ENCODE assay signal across 9 cellular contexts in genomic region chr18:79523738-79524180, GRCh38.
DNase-seq lines count a peak whose midpoint lies in the region; ATAC-seq and TF ChIP-seq lines count a peak whose summit lies in the region.
"Had no signal": no experiment of that assay in that cellular context is flagged by ENCODE, and none has a peak within 500 bp of the region (broad histone marks: within the 10 kb centered on the region; RNA-seq: fewer than 3 reads in every experiment).

No MANE protein-coding gene starts in this region.

- peaks cover 33% of the 10 kb centered on the region for H3K36me3 Mint-ChIP-seq in activated T-helper 2 cell treated with anti-CD3 and anti-CD28 coated beads, Interferon-gamma antibody, Interleukin-2, Interleukin-4, amounts not matched to agents 10 μg/mL and 5 μg/mL and 100 μg/mL, durations not matched to agents 14 hours and 24 hours and 36 hours (ENCODE audit: low read depth)

- no TSS peak for BruUV-seq in PC-3 (replicated peaks; lab: Mats Ljungman, UMichigan)

- H3K27me3 ChIP-seq in spleen (replicated peaks in 1 of 7) = no peaks in the 10 kb centered on the region
- no peaks in the 10 kb centered on the region for H3K27me3 ChIP-seq in PC-3 (ENCODE audit: low read length)
- H3K27me3 ChIP-seq: pancreas had no signal

- H3K9ac ChIP-seq in PC-3 (ENCODE audit: low read length) = no peak overlapping the region

- POLR2A ChIA-PET in PC-3 (lab: Charles Lee; ENCODE audit: unreplicated experiment) = no interaction called here

- H3K4me1 Mint-ChIP-seq in activated T-helper 2 cell treated with anti-CD3 and anti-CD28 coated beads, Interferon-gamma antibody, Interleukin-2, Interleukin-4, amounts not matched to agents 10 μg/mL and 5 μg/mL and 100 μg/mL, durations not matched to agents 14 hours and 24 hours and 36 hours (ENCODE audit: low read depth) = peaks cover 56% of the 10 kb centered on the region

- H3K4me3 ChIP-seq in spleen (peak overlapping the region in 4 of 8 donors; percentile 19 to 61 (median 23)), PC-3 (ENCODE audit: low read length) (no peak overlapping the region)
- H3K4me3 ChIP-seq: pancreas had no signal

- H3K36me3 ChIP-seq in spleen (peaks cover 0 to 21% (median 14%) of the 10 kb centered on the region in 6 donors), PC-3 (ENCODE audit: low read depth, low read length) (no peaks in the 10 kb centered on the region)
- H3K36me3 ChIP-seq: pancreas had no signal

- peak overlapping the region; percentile 98 for H3K27ac Mint-ChIP-seq in activated T-helper 2 cell treated with anti-CD3 and anti-CD28 coated beads, Interferon-gamma antibody, Interleukin-2, Interleukin-4, amounts not matched to agents 10 μg/mL and 5 μg/mL and 100 μg/mL, durations not matched to agents 14 hours and 24 hours and 36 hours

- no peaks in the 10 kb centered on the region for H4K20me1 ChIP-seq in PC-3 (ENCODE audit: low read length)

- peak; percentile 83 for DNase-seq in GF-D8 (lab: John Stamatoyannopoulos, UW)
- DNase-seq in MV-4-11 (lab: John Stamatoyannopoulos, UW) = peak; percentile 83
- peak; percentile 66 for DNase-seq in activated T-helper 2 cell treated with anti-CD3 and anti-CD28 coated beads, Interferon-gamma antibody, Interleukin-2, Interleukin-4, amounts not matched to agents 10 μg/mL and 5 μg/mL and 100 μg/mL, durations not matched to agents 14 hours and 24 hours and 36 hours (ENCODE audit: low spot score)
- DNase-seq in spleen = peak; percentile 86
- no peak for DNase-seq in midbrain (lab: John Stamatoyannopoulos, UW)
- no peak for DNase-seq in NCI-H510A treated with DMSO at 0.1 percent for 48 hours (lab: John Stamatoyannopoulos, UW)
- DNase-seq in PC-3 = no peak

- no peaks in the 10 kb centered on the region for H3F3A ChIP-seq in PC-3 (ENCODE audit: low read length, unreplicated experiment)

- no peaks in the 10 kb centered on the region for H3K27me3 Mint-ChIP-seq in activated T-helper 2 cell treated with anti-CD3 and anti-CD28 coated beads, Interferon-gamma antibody, Interleukin-2, Interleukin-4, amounts not matched to agents 10 μg/mL and 5 μg/mL and 100 μg/mL, durations not matched to agents 14 hours and 24 hours and 36 hours (ENCODE audit: low read depth)

- WGBS in spleen, 5 donors = 14 to 47% (median 25%) methylated on average over 10 to 12 of the region's 12 CpGs

- no peak for TF ChIP-seq POLR2A in spleen (IDR thresholded peaks at IDR 0.05)

- no peak overlapping the region for H2AFZ ChIP-seq in PC-3 (ENCODE audit: low read length)

- TF ChIP-seq CTCF in spleen (IDR thresholded peaks at IDR 0.05 in 8 of 11, conservative IDR thresholded peaks at IDR 0.05 in 3 of 11) (no peak), PC-3 (conservative IDR thresholded peaks at IDR 0.05; ENCODE audit: low read depth, low read length) (no peak)

- no peaks in the 10 kb centered on the region for H3K9me2 ChIP-seq in PC-3 (replicated peaks; ENCODE audit: low read length)

- CTCF ChIA-PET in PC-3 (lab: Charles Lee) = no interaction called here

- H3K4me2 ChIP-seq in PC-3 (ENCODE audit: low read length) = no peak overlapping the region

- H3K4me1 ChIP-seq in spleen = peaks cover 8 to 71% (median 47%) of the 10 kb centered on the region in 6 donors
- no peaks in the 10 kb centered on the region for H3K4me1 ChIP-seq in PC-3 (ENCODE audit: insufficient read depth, low read length)
- H3K4me1 ChIP-seq: pancreas had no signal

- no peaks in the 10 kb centered on the region for H3K79me2 ChIP-seq in PC-3 (ENCODE audit: low read length)

- H3K27ac ChIP-seq in spleen = peak overlapping the region; percentile 63 to 95 (median 84)
- no peak overlapping the region for H3K27ac ChIP-seq in PC-3 (ENCODE audit: low read length)
- H3K27ac ChIP-seq: pancreas had no signal

- intact Hi-C loops in activated T-helper 2 cell treated with anti-CD3 and anti-CD28 coated beads, Interferon-gamma antibody, Interleukin-2, Interleukin-4, amounts not matched to agents 10 μg/mL and 5 μg/mL and 100 μg/mL, durations not matched to agents 14 hours and 24 hours and 36 hours (cut with micrococcal nuclease) = loop anchor here (1.0 to 10.0 kb wide), 9 partner anchors 16 to 456 kb away; partner anchors contain the start of genes ATP9B, CTDP1, NFATC1 and SLC66A2
- intact Hi-C loops in spleen (cut with DNase I; ENCODE audit: low total_unique reads) = no loop called here
- intact Hi-C loops in PC-3 (cut with micrococcal nuclease) = no loop called here

- H3K9me3 ChIP-seq in spleen (no peaks in the 10 kb centered on the region), PC-3 (ENCODE audit: low read length) (no peaks in the 10 kb centered on the region)
- H3K9me3 ChIP-seq: pancreas had no signal

- ATAC-seq in GM21737 (IDR thresholded peaks at IDR 0.05; ENCODE audit: unreplicated experiment) (peak; percentile 59), PC-3 (no peak)

- H3K4me3 Mint-ChIP-seq in activated T-helper 2 cell treated with anti-CD3 and anti-CD28 coated beads, Interferon-gamma antibody, Interleukin-2, Interleukin-4, amounts not matched to agents 10 μg/mL and 5 μg/mL and 100 μg/mL, durations not matched to agents 14 hours and 24 hours and 36 hours (ENCODE audit: low read depth) = peak overlapping the region; percentile 77

- no peaks in the 10 kb centered on the region for H3K9me3 Mint-ChIP-seq in activated T-helper 2 cell treated with anti-CD3 and anti-CD28 coated beads, Interferon-gamma antibody, Interleukin-2, Interleukin-4, amounts not matched to agents 10 μg/mL and 5 μg/mL and 100 μg/mL, durations not matched to agents 14 hours and 24 hours and 36 hours

Comparison
In these comparisons a context has a peak if more than half of its experiments do, and no peak if none do; other contexts are left out.
1. DNase-seq: peak in GF-D8 (single experiment), MV-4-11 (single experiment), activated T-helper 2 cell treated with anti-CD3 and anti-CD28 coated beads, Interferon-gamma antibody, Interleukin-2, Interleukin-4, amounts not matched to agents 10 μg/mL and 5 μg/mL and 100 μg/mL, durations not matched to agents 14 hours and 24 hours and 36 hours (single experiment) and spleen (single experiment); none in midbrain (single experiment), NCI-H510A treated with DMSO at 0.1 percent for 48 hours (single experiment) and PC-3 (single experiment).